Comparison of ENCODE assay signal across 25 cellular contexts in the genomic region with DNA sequence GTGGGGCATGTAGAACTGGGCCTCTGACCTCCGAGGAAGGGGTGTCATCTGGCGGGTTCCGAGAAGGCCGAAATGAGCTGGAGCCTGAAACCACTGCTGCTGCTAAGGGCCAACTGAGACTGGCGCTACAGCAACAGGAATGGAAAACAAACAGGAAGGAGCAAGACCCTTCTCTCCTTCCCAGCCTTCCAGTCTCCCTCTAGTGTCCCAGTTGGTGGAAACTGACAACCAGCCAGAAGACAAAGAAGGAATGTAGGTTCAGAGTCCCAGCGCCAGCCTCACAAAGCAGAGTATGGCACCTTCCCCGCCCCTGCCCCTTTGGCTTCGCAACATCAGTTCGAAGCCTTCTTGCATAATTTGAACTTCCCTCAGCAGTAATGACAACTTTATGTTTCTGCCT. TPM values are rescaled to one million over a fixed set of nuclear protein-coding genes. Genes with fewer than 3 reads are reported as not detected.
DNase-seq lines count a peak whose midpoint lies in the region; TF ChIP-seq lines count a peak whose summit lies in the region.
"Had no signal": no experiment of that assay in that cellular context is flagged by ENCODE, and none has a peak within 500 bp of the region (broad histone marks: within the 10 kb centered on the region; RNA-seq: fewer than 3 reads in every experiment).

No MANE protein-coding gene starts in this region.

- H3K27me3 Mint-ChIP-seq in neural progenitor cell (ENCODE audit: insufficient read depth, low read depth) (peaks cover 3% of the 10 kb centered on the region), nephron progenitor cell (ENCODE audit: low read depth, poor library complexity) (peaks cover 10% of the 10 kb centered on the region)

- no peaks in the 10 kb centered on the region for H3F3A ChIP-seq in neural progenitor cell (ENCODE audit: low read depth)

- H3K4me3 ChIP-seq in brain microvascular endothelial cell (ENCODE audit: low read depth, low read length): no peak overlapping the region
- H3K4me3 ChIP-seq in neural progenitor cell: no peak overlapping the region
- H3K4me3 ChIP-seq: GM23248, PC-9, SJCRH30 had no signal

- H3K4me3 Mint-ChIP-seq in neural progenitor cell: no peak overlapping the region
- H3K4me3 Mint-ChIP-seq in nephron progenitor cell: no peak overlapping the region
- H3K4me3 Mint-ChIP-seq: CD4-positive, CD25-positive, alpha-beta regulatory T cell had no signal

- no peaks in the 10 kb centered on the region for H4K20me1 ChIP-seq in neural progenitor cell (ENCODE audit: low read depth)

- H3K79me2 ChIP-seq in neural progenitor cell (ENCODE audit: low read depth): no peaks in the 10 kb centered on the region

- H3K36me3 Mint-ChIP-seq in neural progenitor cell: no peaks in the 10 kb centered on the region
- no peaks in the 10 kb centered on the region for H3K36me3 Mint-ChIP-seq in nephron progenitor cell (ENCODE audit: low read depth)
- H3K36me3 Mint-ChIP-seq: CD4-positive, CD25-positive, alpha-beta regulatory T cell had no signal

- no peak overlapping the region for H3K4me2 ChIP-seq in neural progenitor cell
- H3K4me2 ChIP-seq: PC-9 had no signal

- TF ChIP-seq CTCF in brain microvascular endothelial cell (IDR thresholded peaks at IDR 0.05; ENCODE audit: low read depth, low read length, missing control alignments): peak; percentile 3
- TF ChIP-seq CTCF in neural progenitor cell (IDR thresholded peaks at IDR 0.05): peak; percentile 4
- no peak for TF ChIP-seq CTCF in nephron progenitor cell (IDR thresholded peaks at IDR 0.05)

- DNase-seq in NCI-H82 (lab: John Stamatoyannopoulos, UW) (peak; percentile 33), NCI-H82 treated with DMSO at 0.1 percent for 48 hours (lab: John Stamatoyannopoulos, UW; ENCODE audit: unreplicated experiment) (no peak), brain microvascular endothelial cell (no peak), neural progenitor cell (ENCODE audit: low spot score) (no peak), nephron progenitor cell (no peak), CD1c-positive myeloid dendritic cell (ENCODE audit: extremely low spot score) (no peak)
- no peak for DNase-seq in activated CD4-positive, CD25-positive, alpha-beta regulatory T cell treated with anti-CD3 and anti-CD28 coated beads, Interleukin-2, amount 50 U/mL, for 72 hours
- DNase-seq: BE2C; CD4-positive, CD25-positive, alpha-beta regulatory T cell; GM23248; Kasumi-1; NCI-H1092 treated with DMSO at 0.1 percent for 48 hours; NCI-H1436; NCI-H187 treated with DMSO at 0.1 percent for 48 hours; NCI-H2171 treated with DMSO at 0.1 percent for 48 hours; NCI-H345; NCI-H524; NCI-H748 treated with DMSO at 0.1 percent for 48 hours; NK-92 treated with Interleukin-12 subunit alpha and Interleukin-12 subunit beta, amount 100 ng/mL, for 24 hours; PC-9; SJCRH30 had no signal

- H3K36me3 ChIP-seq in brain microvascular endothelial cell (replicated peaks): no peaks in the 10 kb centered on the region
- H3K36me3 ChIP-seq in neural progenitor cell: no peaks in the 10 kb centered on the region
- H3K36me3 ChIP-seq: BE2C, SJCRH30 had no signal

- H3K27ac ChIP-seq in brain microvascular endothelial cell: no peak overlapping the region
- H3K27ac ChIP-seq in neural progenitor cell: no peak overlapping the region
- H3K27ac ChIP-seq: 22Rv1, GM23248, PC-9, SJCRH30 had no signal

- H3K9ac ChIP-seq in neural progenitor cell: no peak overlapping the region
- H3K9ac ChIP-seq: GM23248 had no signal

- in situ Hi-C loops in brain microvascular endothelial cell (cut with HindIII; ENCODE audit: low pct_ligation_motif_present, low sequenced_read_pairs): no loop called here

- H3K27ac Mint-ChIP-seq in neural progenitor cell: no peak overlapping the region
- H3K27ac Mint-ChIP-seq in nephron progenitor cell: no peak overlapping the region
- H3K27ac Mint-ChIP-seq: CD4-positive, CD25-positive, alpha-beta regulatory T cell had no signal

- H3K9me3 ChIP-seq in neural progenitor cell (ENCODE audit: low read depth): no peaks in the 10 kb centered on the region
- H3K9me3 ChIP-seq: BE2C, SJCRH30 had no signal

- H2AFZ ChIP-seq in neural progenitor cell (replicated peaks): no peak overlapping the region
- H2AFZ ChIP-seq: GM23248, PC-9 had no signal

- H3K4me1 ChIP-seq in neural progenitor cell: no peaks in the 10 kb centered on the region
- H3K4me1 ChIP-seq: SJCRH30 had no signal

- H3K4me1 Mint-ChIP-seq in neural progenitor cell (no peaks in the 10 kb centered on the region), nephron progenitor cell (no peaks in the 10 kb centered on the region)

- peaks cover 22% of the 10 kb centered on the region for H3K9me3 Mint-ChIP-seq in neural progenitor cell
- peaks cover 75% of the 10 kb centered on the region for H3K9me3 Mint-ChIP-seq in nephron progenitor cell
- H3K9me3 Mint-ChIP-seq: CD4-positive, CD25-positive, alpha-beta regulatory T cell had no signal

- H3K27me3 ChIP-seq in brain microvascular endothelial cell (replicated peaks): no peaks in the 10 kb centered on the region
- H3K27me3 ChIP-seq in neural progenitor cell: peaks cover 36% of the 10 kb centered on the region
- H3K27me3 ChIP-seq: BE2C, SJCRH30 had no signal

RNA-seq across cellular contexts. Expression of gene PDZD4, which starts 24.4 kb away (rescaled TPM):
- 1.9 and 5.2 TPM in 2 replicates for total RNA-seq in neural progenitor cell (ENCODE audit: low replicate concordance)
- total RNA-seq: GM23248 had no signal

RNA-seq across cellular contexts. Expression of gene L1CAM, which starts 31.3 kb away (rescaled TPM):
- 0.49 and 1.7 TPM in 2 replicates for total RNA-seq in neural progenitor cell (ENCODE audit: low replicate concordance)
- total RNA-seq: HT-29 had no signal

RNA-seq across cellular contexts. Expression of gene AVPR2, which starts 49.8 kb away (rescaled TPM):
- total RNA-seq in neural progenitor cell (ENCODE audit: low replicate concordance): not detected in 2 replicates
- total RNA-seq: CD4-positive, CD25-positive, alpha-beta regulatory T cell; G401; GM23248; HT-29; RPMI7951; SJCRH30 had no signal
